ENCODE assay signal across 25 cellular contexts in genomic region chr4:86099348-86099747, GRCh38.
"Had no signal": no experiment of that assay in that cellular context is flagged by ENCODE, and none has a peak within 500 bp of the region (broad histone marks: within the 10 kb centered on the region; RNA-seq: fewer than 3 reads in every experiment).

No MANE protein-coding gene starts in this region.

- H3K4me2 ChIP-seq: SK-N-SH had no signal

- H3K27me3 ChIP-seq: adrenal gland, SJCRH30 had no signal

- H3K36me3 ChIP-seq: adrenal gland, SJCRH30, WERI-Rb-1 had no signal

- H3K4me3 Mint-ChIP-seq: activated CD8-positive, alpha-beta T cell treated with anti-CD3 and anti-CD28 coated beads, Interleukin-2, amount 10 ng/mL, durations not matched to agents 7 days and 5 days; activated naive CD8-positive, alpha-beta T cell treated with anti-CD3 and anti-CD28 coated beads, Interleukin-2, amount 10 ng/mL, durations not matched to agents 7 days and 5 days had no signal

- H3K4me1 ChIP-seq: adrenal gland, SJCRH30 had no signal

- H3K9me3 Mint-ChIP-seq: activated naive CD8-positive, alpha-beta T cell treated with anti-CD3 and anti-CD28 coated beads, Interleukin-2, amount 10 ng/mL, durations not matched to agents 7 days and 5 days had no signal

- H3K27ac ChIP-seq: adrenal gland, SJCRH30, WERI-Rb-1 had no signal

- H3K9ac ChIP-seq: SK-N-SH had no signal

- H3K4me1 Mint-ChIP-seq: activated naive CD8-positive, alpha-beta T cell treated with anti-CD3 and anti-CD28 coated beads, Interleukin-2, amount 10 ng/mL, durations not matched to agents 7 days and 5 days had no signal

- H3K36me3 Mint-ChIP-seq: activated naive CD8-positive, alpha-beta T cell treated with anti-CD3 and anti-CD28 coated beads, Interleukin-2, amount 10 ng/mL, durations not matched to agents 7 days and 5 days had no signal

- H3K27me3 Mint-ChIP-seq: activated naive CD8-positive, alpha-beta T cell treated with anti-CD3 and anti-CD28 coated beads, Interleukin-2, amount 10 ng/mL, durations not matched to agents 7 days and 5 days had no signal

- DNase-seq: activated CD4-positive, alpha-beta T cell treated with anti-CD3 and anti-CD28 coated beads for 48 hours; activated CD4-positive, alpha-beta T cell treated with anti-CD3 and anti-CD28 coated beads, Interleukin-2, amount 50 U/mL, for 4 hours; activated CD4-positive, CD25-positive, alpha-beta regulatory T cell treated with anti-CD3 and anti-CD28 coated beads, Interleukin-2, amount 50 U/mL, for 72 hours; activated CD8-positive, alpha-beta memory T cell treated with anti-CD3 and anti-CD28 coated beads, Interleukin-2, amount 50 U/mL, for 48 hours; activated CD8-positive, alpha-beta T cell treated with anti-CD3 and anti-CD28 coated beads, Interleukin-2, amount 10 ng/mL, durations not matched to agents 7 days and 5 days; activated naive CD4-positive, alpha-beta T cell treated with anti-CD3 and anti-CD28 coated beads, Interleukin-2, amount 50 U/mL, for 16 hours; activated naive CD8-positive, alpha-beta T cell treated with anti-CD3 and anti-CD28 coated beads, Interleukin-2, amount 10 ng/mL, durations not matched to agents 7 days and 5 days; activated T-cell treated with anti-CD3 and anti-CD28 coated beads, Interleukin-2, amount 50 U/mL, for 1 hour; adrenal gland; anterior cingulate cortex; Kasumi-1; NCI-H1092; NCI-H1417; NCI-H1930; NCI-H2171; NCI-H2227 treated with DMSO at 0.1 percent for 48 hours; NCI-H446 treated with DMSO at 0.1 percent for 48 hours; NCI-H524 treated with DMSO at 0.1 percent for 48 hours; NCI-H774; SJCRH30; SK-N-SH; T-helper 1 cell; WERI-Rb-1 had no signal

- H3K9me3 ChIP-seq: adrenal gland, SJCRH30, SK-N-SH had no signal

- ATAC-seq: activated CD8-positive, alpha-beta T cell treated with anti-CD3 and anti-CD28 coated beads, Interleukin-2, amount 10 ng/mL, durations not matched to agents 7 days and 5 days; Panc1; Right ventricle myocardium inferior had no signal

- H3K27ac Mint-ChIP-seq: activated CD8-positive, alpha-beta T cell treated with anti-CD3 and anti-CD28 coated beads, Interleukin-2, amount 10 ng/mL, durations not matched to agents 7 days and 5 days; activated naive CD8-positive, alpha-beta T cell treated with anti-CD3 and anti-CD28 coated beads, Interleukin-2, amount 10 ng/mL, durations not matched to agents 7 days and 5 days had no signal

- H3K4me3 ChIP-seq: adrenal gland, SJCRH30 had no signal
